ENCODE assay signal across 1 cellular context in the genomic region with DNA sequence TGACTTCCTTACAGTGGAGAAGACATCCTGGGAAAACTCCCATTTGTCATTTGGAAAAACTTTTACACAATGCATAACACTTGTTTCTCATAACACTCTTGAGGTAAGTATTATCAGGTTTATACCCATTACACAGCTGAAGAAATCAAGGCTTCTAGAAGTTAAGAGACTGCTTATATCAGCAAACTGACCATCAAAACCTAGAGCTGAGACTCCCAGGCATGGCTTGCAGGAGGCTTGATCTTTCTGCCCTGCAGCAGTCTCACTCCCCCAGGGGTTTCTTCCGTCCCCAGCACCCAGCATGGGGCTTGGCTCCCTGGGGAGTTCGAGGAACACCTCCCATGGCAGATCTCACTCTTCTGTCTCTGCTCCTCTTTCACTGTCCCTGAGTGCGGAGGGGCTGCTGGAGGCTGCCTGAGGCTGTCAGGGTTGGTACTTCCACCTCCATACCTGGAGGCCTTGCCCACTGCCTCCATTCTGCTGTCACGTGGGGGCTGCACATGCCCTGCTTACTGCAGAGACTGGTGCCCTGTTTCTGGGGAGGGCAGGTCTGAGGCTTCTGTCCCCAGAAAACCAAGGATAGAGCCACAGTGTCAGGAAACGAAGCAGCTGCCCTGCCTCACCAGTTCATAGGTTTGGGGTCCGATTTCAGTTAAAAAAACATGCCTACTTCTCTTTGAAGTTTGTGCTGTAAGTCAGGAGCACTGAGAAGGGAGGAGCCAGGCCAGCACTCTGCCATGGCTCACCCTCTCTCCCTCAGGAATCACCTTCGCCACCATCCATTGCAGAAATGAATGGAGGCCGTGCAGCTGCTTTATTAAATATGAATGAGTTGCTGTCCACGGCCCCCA.
TF ChIP-seq lines count a peak whose summit lies in the region.

No MANE protein-coding gene starts in this region.

TF ChIP-seq in WTC11, 78 proteins besides CTCF, POLR2A, EP300 and RAD21:
- TF ChIP-seq ZNF423 (CRISPR knock-in tag; IDR thresholded peaks at IDR 0.05) (peak; percentile 44; the same call in 1 of the 2 replicates), PREB (CRISPR knock-in tag; IDR thresholded peaks at IDR 0.05; ENCODE audit: borderline replicate concordance) (no peak), ZNF416 (CRISPR knock-in tag; IDR thresholded peaks at IDR 0.05) (no peak), JAZF1 (CRISPR knock-in tag; IDR thresholded peaks at IDR 0.05) (no peak)
